29 cellular contexts compared by ENCODE assay signal in genomic region chr22:24051028-24051427, GRCh38. TPM values are rescaled to one million over a fixed set of nuclear protein-coding genes. Genes with fewer than 3 reads are reported as not detected.
"Had no signal": no experiment of that assay in that cellular context is flagged by ENCODE, and none has a peak within 500 bp of the region (broad histone marks: within the 10 kb centered on the region; RNA-seq: fewer than 3 reads in every experiment).

No MANE protein-coding gene starts in this region.

- H3K4me3 ChIP-seq: esophagus muscularis mucosa, heart right ventricle, pancreas, prostate gland, spleen, thyroid gland had no signal

- H3K9me3 ChIP-seq: esophagus muscularis mucosa, heart right ventricle, neutrophil, pancreas, prostate gland, spleen, thyroid gland had no signal

- DNase-seq: activated CD4-positive, alpha-beta memory T cell treated with anti-CD3 and anti-CD28 coated beads for 36 hours; activated CD4-positive, alpha-beta T cell treated with anti-CD3 and anti-CD28 coated beads, Interleukin-2, amount 10 ng/mL, durations not matched to agents 24 days and 14 days; activated CD4-positive, CD25-positive, alpha-beta regulatory T cell treated with anti-CD3 and anti-CD28 coated beads, Interleukin-2, amount 50 U/mL, for 72 hours; activated CD8-positive, alpha-beta memory T cell treated with anti-CD3 and anti-CD28 coated beads, Interleukin-2, amount 50 U/mL, for 4 hours; activated gamma-delta T cell treated with Interleukin-2 at 50 U/mL for 16 hours; activated naive CD4-positive, alpha-beta T cell treated with anti-CD3 and anti-CD28 coated beads, Interleukin-2, amount 50 U/mL, for 16 hours; activated T-cell treated with anti-CD3 and anti-CD28 coated beads, Interleukin-2, amount 50 U/mL, for 4 hours; foreskin melanocyte; heart right ventricle; mammary epithelial cell; naive B cell; nephron progenitor cell; pancreas; retina; spleen; stimulated activated CD4-positive, alpha-beta T cell treated with anti-CD3 and anti-CD28 coated beads, Interleukin-2, amount 100 ng/mL, for 48 hours; stimulated activated naive CD8-positive, alpha-beta T cell treated with anti-CD3 and anti-CD28 coated beads, Interleukin-15, Interleukin-2, amounts not matched to agents 100 U/mL and 50 U/mL, for 24 hours; T-helper 2 cell; thyroid gland had no signal

- H3K4me1 ChIP-seq: pancreas, prostate gland had no signal

- ATAC-seq: activated T-cell treated with anti-CD3 and anti-CD28 coated beads, Interleukin-2, amount 50 U/mL, for 4 hours; activated T-helper 17 cell treated with anti-CD3 and anti-CD28 coated beads, Interleukin-2, amount 50 U/mL, for 72 hours; left lobe of liver; stimulated activated naive CD8-positive, alpha-beta T cell treated with anti-CD3 and anti-CD28 coated beads, Interleukin-15, Interleukin-2, amounts not matched to agents 100 U/mL and 50 U/mL, for 24 hours had no signal

- H3K27ac ChIP-seq: neutrophil, pancreas, prostate gland, spleen had no signal

- H3K27me3 ChIP-seq: esophagus muscularis mucosa, heart right ventricle, neutrophil, pancreas, spleen, thyroid gland had no signal

RNA-seq across cellular contexts. Expression of gene GSTT4, which starts 45.8 kb away (rescaled TPM):
- total RNA-seq: activated CD4-positive, alpha-beta memory T cell treated with anti-CD3 and anti-CD28 coated beads for 36 hours; activated CD4-positive, alpha-beta T cell treated with anti-CD3 and anti-CD28 coated beads, Interleukin-2, amount 10 ng/mL, durations not matched to agents 24 days and 14 days; activated CD8-positive, alpha-beta memory T cell treated with anti-CD3 and anti-CD28 coated beads for 36 hours; activated T-cell treated with anti-CD3 and anti-CD28 coated beads, Interleukin-2, amount 50 U/mL, for 4 hours; activated T-helper 17 cell treated with anti-CD3 and anti-CD28 coated beads, Interleukin-2, amount 50 U/mL, for 72 hours; esophagus muscularis mucosa; glomerular endothelial cell; heart right ventricle; kidney epithelial cell; left lobe of liver; mammary epithelial cell; mesothelial cell of epicardium; pancreas; spleen; thyroid gland; ureter had no signal
- polyA plus RNA-seq: heart right ventricle, mammary epithelial cell, pancreas, spleen had no signal
